In the genomic region with DNA sequence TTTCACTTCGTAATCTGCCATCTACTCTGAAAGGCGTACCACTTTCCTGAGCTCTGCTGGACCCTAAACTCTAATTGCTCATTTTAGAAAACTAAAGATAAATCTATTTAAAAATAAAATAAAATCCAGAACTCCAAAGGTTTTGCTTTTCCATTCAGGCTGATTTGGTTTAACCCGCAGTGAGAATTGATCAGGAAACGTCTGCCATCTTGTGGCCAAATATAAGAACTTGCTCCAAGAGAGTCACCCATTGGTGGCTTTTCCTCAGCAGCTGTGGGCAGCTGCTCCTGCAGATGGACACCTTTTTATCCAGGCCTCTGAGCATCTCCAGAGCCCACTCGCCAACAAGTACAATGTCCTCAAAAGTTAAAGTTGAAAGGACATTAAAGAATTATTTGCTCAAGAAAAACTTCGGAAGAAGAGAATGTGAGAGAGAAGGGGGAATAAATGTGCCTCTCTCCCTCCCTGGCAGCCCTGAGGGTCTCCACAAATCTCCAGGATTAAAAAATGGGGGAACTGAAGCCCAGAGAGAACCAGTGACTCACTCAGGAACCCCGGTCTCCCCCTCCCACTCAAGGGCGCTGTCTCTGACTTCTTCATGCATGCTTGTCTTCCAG, we compare ENCODE assay signal across 8 cellular contexts. TPM values are rescaled to one million over a fixed set of nuclear protein-coding genes. Genes with fewer than 3 reads are reported as not detected.
DNase-seq lines count a peak whose midpoint lies in the region; ATAC-seq, FAIRE-seq and TF ChIP-seq lines count a peak whose summit lies in the region.

No MANE protein-coding gene starts in this region.

- no peaks in the 10 kb centered on the region for H3K79me2 ChIP-seq in KMS-11 (ENCODE audit: insufficient read depth, low read depth)

- intact Hi-C loops in breast epithelium (cut with DNase I; ENCODE audit: low total_unique reads), result loop anchor here (10.0 kb wide), 1 partner anchor 774 kb away; no protein-coding TSS in a partner anchor

- H3K9ac ChIP-seq in KMS-11, result no peak overlapping the region

- H3K27me3 ChIP-seq in KMS-11 (ENCODE audit: insufficient read depth, low read depth) (no peaks in the 10 kb centered on the region), breast epithelium (no peaks in the 10 kb centered on the region)

- H3K4me2 ChIP-seq in KMS-11, result no peak overlapping the region

- H3K36me3 ChIP-seq in KMS-11 (ENCODE audit: insufficient read depth) (no peaks in the 10 kb centered on the region), breast epithelium (no peaks in the 10 kb centered on the region)

- H3K4me1 ChIP-seq in KMS-11 (ENCODE audit: low read depth, poor library complexity, severe bottlenecking) (peaks cover 2% of the 10 kb centered on the region), breast epithelium (no peaks in the 10 kb centered on the region)

- TF ChIP-seq CTCF in KMS-11 (conservative IDR thresholded peaks at IDR 0.05; ENCODE audit: low read depth, low read length), result peak; percentile 68
- TF ChIP-seq CTCF in breast epithelium (IDR thresholded peaks at IDR 0.05), result peak; percentile 46 to 73 (median 70)

- peak; percentile 98 for FAIRE-seq in islet of Langerhans (lab: Jason Lieb, UNC)

- TF ChIP-seq POLR2A in breast epithelium (IDR thresholded peaks at IDR 0.05), result no peak

- DNase-seq in ELR (ENCODE audit: low read depth) (peak; percentile 81), OCI-M1 (lab: John Stamatoyannopoulos, UW) (peak; percentile 61), breast epithelium (ENCODE audit: low spot score in 2 of 2) (no peak), superior temporal gyrus (ENCODE audit: extremely low spot score) (peak; percentile 85)

- ATAC-seq in GM21529 (IDR thresholded peaks at IDR 0.05; ENCODE audit: unreplicated experiment), result peak; percentile 63
- ATAC-seq in GM18870 (IDR thresholded peaks at IDR 0.05; ENCODE audit: unreplicated experiment), result no peak

- H3K4me3 ChIP-seq in KMS-11 (IDR thresholded peaks at IDR 0.05; ENCODE audit: insufficient read depth, low read depth, low read length), result no peak overlapping the region
- H3K4me3 ChIP-seq in breast epithelium, result no peak overlapping the region

- H3K27ac ChIP-seq in KMS-11 (no peak overlapping the region), breast epithelium (no peak overlapping the region)

- no peaks in the 10 kb centered on the region for H4K20me1 ChIP-seq in KMS-11 (ENCODE audit: insufficient read depth)

- no peaks in the 10 kb centered on the region for H3K9me3 ChIP-seq in breast epithelium

- peak overlapping the region; percentile 17 for H2AFZ ChIP-seq in KMS-11 (ENCODE audit: low read depth)

RNA-seq across cellular contexts. Expression of gene SAXO1, which starts 4.1 kb away (rescaled TPM):
- under 1 TPM in 2 of 3 donors, not detected in 1; 0.16 to 0.29 TPM for total RNA-seq in breast epithelium

RNA-seq across cellular contexts. Expression of gene RRAGA, which starts 20.3 kb away (rescaled TPM):
- 10 to 100 TPM; 39.1 to 48.6 (median 43.6) TPM for total RNA-seq in breast epithelium

Comparison
In these comparisons a context has a peak if more than half of its experiments do, and no peak if none do; other contexts are left out.
1. DNase-seq: peak in ELR (single experiment), OCI-M1 (single experiment) and superior temporal gyrus (single experiment); none in breast epithelium (0 of 2).